In genomic region chr3:157175678-157176077, GRCh38 we compare ENCODE assay signal across 8 cellular contexts. TPM values are rescaled to one million over a fixed set of nuclear protein-coding genes. Genes with fewer than 3 reads are reported as not detected.
DNase-seq lines count a peak whose midpoint lies in the region; ATAC-seq and TF ChIP-seq lines count a peak whose summit lies in the region.

No MANE protein-coding gene starts in this region.

- TF ChIP-seq CTCF in AG04449 (IDR thresholded peaks at IDR 0.05; ENCODE audit: insufficient read depth, low read length, missing control alignments) = no peak
- TF ChIP-seq CTCF in SK-N-SH (IDR thresholded peaks at IDR 0.05) = no peak
- no peak for TF ChIP-seq CTCF in endodermal cell (conservative IDR thresholded peaks at IDR 0.05)

- ATAC-seq in GM18909 (IDR thresholded peaks at IDR 0.05; ENCODE audit: poor library complexity, unreplicated experiment) (peak; percentile 17), HG03378 (IDR thresholded peaks at IDR 0.05; ENCODE audit: unreplicated experiment) (no peak)

- H3K9me3 ChIP-seq in SK-N-SH (no peaks in the 10 kb centered on the region), endodermal cell (ENCODE audit: control insufficient read depth, low read length) (peaks cover 40% of the 10 kb centered on the region), mononuclear cell (ENCODE audit: low read depth, low read length) (no peaks in the 10 kb centered on the region)

- 0% methylated on average over 11 of the region's 11 CpGs for WGBS in SK-N-SH (ENCODE audit: low lambda C conversion rate)
- WGBS in endodermal cell (ENCODE audit: insufficient coverage in 1 of 2, insufficient read length in 1 of 2), 2 experiments = 5 to 21% methylated on average over 7 to 11 of the region's 11 CpGs
- under 1% methylated on average over 11 of the region's 11 CpGs for WGBS in urinary bladder

- peaks cover 0 to 3% of the 10 kb centered on the region in 2 experiments for H3K36me3 ChIP-seq in SK-N-SH (replicated peaks in 1 of 2; ENCODE audit: control insufficient read depth in 1 of 2, insufficient read depth in 2 of 2, low read length in 1 of 2)
- peaks cover 4% of the 10 kb centered on the region for H3K36me3 ChIP-seq in endodermal cell (ENCODE audit: control insufficient read depth, insufficient read depth, low read length)
- no peaks in the 10 kb centered on the region for H3K36me3 ChIP-seq in urinary bladder (ENCODE audit: insufficient read depth)

- POLR2A ChIA-PET in AG04449 (lab: Yijun Ruan, JAX) = interaction anchor here (0.9 to 4.4 kb wide), 5 partner anchors 14 to 355 kb away, joined by 3 to 177 read pairs (median 5); partner anchors contain the start of gene CCNL1
- POLR2A ChIA-PET in SK-N-SH (lab: Yijun Ruan, JAX) = interaction anchor here (0.6 to 2.8 kb wide), 6 partner anchors 16 to 235 kb away, joined by 3 to 94 read pairs (median 4); partner anchors contain the start of gene CCNL1

- H3K79me2 ChIP-seq in SK-N-SH (ENCODE audit: insufficient read depth) = peaks cover 34% of the 10 kb centered on the region

- H3K9me3 Mint-ChIP-seq in endodermal cell = peaks cover 38% of the 10 kb centered on the region

- peak overlapping the region; percentile 71 for H3K4me3 ChIP-seq in AG04449 (ENCODE audit: low read depth, low read length)
- H3K4me3 ChIP-seq in SK-N-SH (ENCODE audit: low read depth in 2 of 2, low read length in 1 of 2) = peak overlapping the region; percentile 73 to 74
- H3K4me3 ChIP-seq in endodermal cell (ENCODE audit: low read length) = peak overlapping the region; percentile 88
- peak overlapping the region; percentile 70 for H3K4me3 ChIP-seq in mononuclear cell (ENCODE audit: low read length)
- H3K4me3 ChIP-seq in urinary bladder (ENCODE audit: low read depth, low read length) = peak overlapping the region; percentile 50

- H3K27ac ChIP-seq in SK-N-SH (ENCODE audit: low read depth in 2 of 2, low read length in 1 of 2) = peak overlapping the region; percentile 94 to 98
- H3K27ac ChIP-seq in endodermal cell (ENCODE audit: low read depth, low read length) = peak overlapping the region; percentile 79
- peak overlapping the region; percentile 92 for H3K27ac ChIP-seq in urinary bladder (ENCODE audit: low read depth)

- H3K27ac Mint-ChIP-seq in endodermal cell = peak overlapping the region; percentile 96

- H3K4me2 ChIP-seq in SK-N-SH = peak overlapping the region; percentile 89

- DNase-seq in AG04449 (ENCODE audit: low read depth, low spot score) = no peak
- DNase-seq in SK-N-SH = peak; percentile 55
- peak; percentile 65 for DNase-seq in endodermal cell
- DNase-seq in activated effector memory CD4-positive, alpha-beta T cell treated with Interleukin-2 at 50 U/mL for 16 hours = no peak

- peaks cover 6% of the 10 kb centered on the region for H3K4me1 Mint-ChIP-seq in endodermal cell

- H3K4me3 Mint-ChIP-seq in endodermal cell = peak overlapping the region; percentile 79

- H3K9me2 ChIP-seq in SK-N-SH = no peaks in the 10 kb centered on the region

- H3K27me3 Mint-ChIP-seq in endodermal cell (ENCODE audit: insufficient read depth) = peaks cover 4% of the 10 kb centered on the region

- H3F3A ChIP-seq in SK-N-SH (replicated peaks; ENCODE audit: insufficient read depth) = peaks cover 8% of the 10 kb centered on the region

- H3K4me1 ChIP-seq in SK-N-SH (ENCODE audit: control insufficient read depth in 1 of 2, insufficient read depth in 2 of 2, low read depth in 1 of 2, low read length in 1 of 2) (peaks cover 0 to 10% of the 10 kb centered on the region in 2 experiments; a peak in 2 of 4 replicates), endodermal cell (ENCODE audit: control insufficient read depth, insufficient read depth, low read length) (no peaks in the 10 kb centered on the region), mononuclear cell (ENCODE audit: insufficient read depth, low read length) (peaks cover 29% of the 10 kb centered on the region), urinary bladder (ENCODE audit: insufficient read depth) (no peaks in the 10 kb centered on the region)

- CTCF ChIA-PET in AG04449 (lab: Yijun Ruan, JAX) = interaction anchor here (0.9 to 4.7 kb wide), 10 partner anchors 12 to 399 kb away, joined by 3 to 27 read pairs (median 4); partner anchors contain the start of gene CCNL1
- CTCF ChIA-PET in SK-N-SH (lab: Yijun Ruan, JAX) = interaction anchor here (0.6 to 4.5 kb wide), 5 partner anchors 15 to 397 kb away, joined by 3 to 22 read pairs (median 9); partner anchors contain the start of gene CCNL1

- H4K20me1 ChIP-seq in SK-N-SH (ENCODE audit: insufficient read depth) = no peaks in the 10 kb centered on the region

- peak overlapping the region; percentile 83 for H2AFZ ChIP-seq in SK-N-SH (ENCODE audit: low read depth)

- H3K9ac ChIP-seq in SK-N-SH = peak overlapping the region; percentile 96
- peak overlapping the region; percentile 56 for H3K9ac ChIP-seq in endodermal cell (ENCODE audit: extremely low read depth, low read length, poor library complexity, severe bottlenecking)

- peaks cover 27% of the 10 kb centered on the region for H3K36me3 Mint-ChIP-seq in endodermal cell (ENCODE audit: low read depth)

- H3K27me3 ChIP-seq in SK-N-SH (ENCODE audit: insufficient read depth) (no peaks in the 10 kb centered on the region), endodermal cell (ENCODE audit: control insufficient read depth, insufficient read depth, low read length, poor library complexity, severe bottlenecking) (no peaks in the 10 kb centered on the region), mononuclear cell (ENCODE audit: insufficient read depth, low read length) (no peaks in the 10 kb centered on the region)

- no peak for TF ChIP-seq EP300 in SK-N-SH (IDR thresholded peaks at IDR 0.05; ENCODE audit: borderline replicate concordance in 1 of 2, low read depth in 1 of 2, low read length in 1 of 2)

- no peak for TF ChIP-seq RAD21 in SK-N-SH (IDR thresholded peaks at IDR 0.05; ENCODE audit: low read length)

TF ChIP-seq in SK-N-SH, 30 proteins besides CTCF, POLR2A, EP300 and RAD21:
- no peak for TF ChIP-seq FOXM1 (IDR thresholded peaks at IDR 0.05; ENCODE audit: low read depth)
- TF ChIP-seq RFX5 (IDR thresholded peaks at IDR 0.05; ENCODE audit: low read length) = no peak
- TF ChIP-seq CHD2 (IDR thresholded peaks at IDR 0.05; ENCODE audit: low read length, partially characterized antibody) = no peak
- no peak for TF ChIP-seq USF1 (IDR thresholded peaks at IDR 0.05; ENCODE audit: borderline replicate concordance, low read depth)
- no peak for TF ChIP-seq GATA2 (CRISPR knock-in tag; IDR thresholded peaks at IDR 0.05)
- no peak for TF ChIP-seq SIN3A (IDR thresholded peaks at IDR 0.05; ENCODE audit: borderline replicate concordance, low read depth, low read length)
- no peak for TF ChIP-seq REST (IDR thresholded peaks at IDR 0.05; ENCODE audit: low read depth, low read length)
- TF ChIP-seq USF2 (IDR thresholded peaks at IDR 0.05; ENCODE audit: borderline replicate concordance, low read depth, low read length) = no peak
- no peak for TF ChIP-seq NFIC (IDR thresholded peaks at IDR 0.05; ENCODE audit: borderline replicate concordance)

RNA-seq across cellular contexts. Expression of gene CCNL1, which starts 15.7 kb away (rescaled TPM):
- 99.8 and 131 TPM in 2 replicates for polyA plus RNA-seq in SK-N-SH (2012; rRNA removed)
- 27.3 and 29.6 TPM in 2 replicates for polyA plus RNA-seq in SK-N-SH (2012; cell fraction: cytosol; rRNA removed)
- 490 and 685 TPM in 2 replicates for polyA plus RNA-seq in SK-N-SH (2012; cell fraction: nucleus; rRNA removed)
- total RNA-seq in endodermal cell = 100 to 1,000 TPM in 1 of 2 donors, 10 to 100 TPM in 1; 97.4 to 128 TPM
- polyA plus RNA-seq in endodermal cell (2013, experiment 1 of 2) = 100 TPM
- 80.9 TPM for polyA plus RNA-seq in endodermal cell (2013, experiment 2 of 2)
- 1,619 TPM for total RNA-seq in mononuclear cell
- total RNA-seq in urinary bladder = 214 TPM
- 68.1 TPM for polyA plus RNA-seq in urinary bladder

Comparison
In these comparisons a context has a peak if more than half of its experiments do, and no peak if none do; other contexts are left out.
1. DNase-seq: peak in SK-N-SH (single experiment) and endodermal cell (single experiment); none in AG04449 (single experiment) and activated effector memory CD4-positive, alpha-beta T cell treated with Interleukin-2 at 50 U/mL for 16 hours (single experiment).
2. Peak in every context shown above with its lines, with median percentiles within 50 percentile points of each other: H3K4me3 ChIP-seq and H3K27ac ChIP-seq.